1 cellular context compared by ENCODE assay signal in the genomic region with DNA sequence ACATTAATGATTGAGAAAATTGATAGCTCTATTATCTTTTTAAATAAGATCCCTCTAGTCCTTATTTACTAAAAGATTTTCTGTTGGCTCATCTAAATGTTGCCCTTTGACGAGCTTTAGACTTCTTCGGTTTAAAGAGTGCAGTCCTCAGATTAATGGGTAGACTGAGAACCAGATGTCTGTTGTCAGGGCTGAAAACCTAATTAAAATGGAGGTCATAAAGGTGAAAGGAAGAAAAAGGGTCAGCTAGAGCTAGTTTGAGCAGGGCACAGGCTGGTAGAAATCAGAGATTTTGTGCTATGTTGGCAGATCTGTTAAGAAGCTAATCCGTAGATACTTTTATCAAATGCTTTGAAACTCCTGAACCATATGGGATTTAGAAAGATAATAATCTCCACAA.
TF ChIP-seq lines count a peak whose summit lies in the region.

No MANE protein-coding gene starts in this region.

TF ChIP-seq in GM23338, 12 proteins besides CTCF, POLR2A, EP300 and RAD21 (continued from another document):
- TF ChIP-seq JUNB (IDR thresholded peaks at IDR 0.05; ENCODE audit: unreplicated experiment) (no peak), EZH2phosphoT487 (IDR thresholded peaks at IDR 0.05; ENCODE audit: unreplicated experiment) (no peak), EZH2 (IDR thresholded peaks at IDR 0.05; ENCODE audit: low read depth, unreplicated experiment) (no peak)
- TF ChIP-seq, protein P1, sequence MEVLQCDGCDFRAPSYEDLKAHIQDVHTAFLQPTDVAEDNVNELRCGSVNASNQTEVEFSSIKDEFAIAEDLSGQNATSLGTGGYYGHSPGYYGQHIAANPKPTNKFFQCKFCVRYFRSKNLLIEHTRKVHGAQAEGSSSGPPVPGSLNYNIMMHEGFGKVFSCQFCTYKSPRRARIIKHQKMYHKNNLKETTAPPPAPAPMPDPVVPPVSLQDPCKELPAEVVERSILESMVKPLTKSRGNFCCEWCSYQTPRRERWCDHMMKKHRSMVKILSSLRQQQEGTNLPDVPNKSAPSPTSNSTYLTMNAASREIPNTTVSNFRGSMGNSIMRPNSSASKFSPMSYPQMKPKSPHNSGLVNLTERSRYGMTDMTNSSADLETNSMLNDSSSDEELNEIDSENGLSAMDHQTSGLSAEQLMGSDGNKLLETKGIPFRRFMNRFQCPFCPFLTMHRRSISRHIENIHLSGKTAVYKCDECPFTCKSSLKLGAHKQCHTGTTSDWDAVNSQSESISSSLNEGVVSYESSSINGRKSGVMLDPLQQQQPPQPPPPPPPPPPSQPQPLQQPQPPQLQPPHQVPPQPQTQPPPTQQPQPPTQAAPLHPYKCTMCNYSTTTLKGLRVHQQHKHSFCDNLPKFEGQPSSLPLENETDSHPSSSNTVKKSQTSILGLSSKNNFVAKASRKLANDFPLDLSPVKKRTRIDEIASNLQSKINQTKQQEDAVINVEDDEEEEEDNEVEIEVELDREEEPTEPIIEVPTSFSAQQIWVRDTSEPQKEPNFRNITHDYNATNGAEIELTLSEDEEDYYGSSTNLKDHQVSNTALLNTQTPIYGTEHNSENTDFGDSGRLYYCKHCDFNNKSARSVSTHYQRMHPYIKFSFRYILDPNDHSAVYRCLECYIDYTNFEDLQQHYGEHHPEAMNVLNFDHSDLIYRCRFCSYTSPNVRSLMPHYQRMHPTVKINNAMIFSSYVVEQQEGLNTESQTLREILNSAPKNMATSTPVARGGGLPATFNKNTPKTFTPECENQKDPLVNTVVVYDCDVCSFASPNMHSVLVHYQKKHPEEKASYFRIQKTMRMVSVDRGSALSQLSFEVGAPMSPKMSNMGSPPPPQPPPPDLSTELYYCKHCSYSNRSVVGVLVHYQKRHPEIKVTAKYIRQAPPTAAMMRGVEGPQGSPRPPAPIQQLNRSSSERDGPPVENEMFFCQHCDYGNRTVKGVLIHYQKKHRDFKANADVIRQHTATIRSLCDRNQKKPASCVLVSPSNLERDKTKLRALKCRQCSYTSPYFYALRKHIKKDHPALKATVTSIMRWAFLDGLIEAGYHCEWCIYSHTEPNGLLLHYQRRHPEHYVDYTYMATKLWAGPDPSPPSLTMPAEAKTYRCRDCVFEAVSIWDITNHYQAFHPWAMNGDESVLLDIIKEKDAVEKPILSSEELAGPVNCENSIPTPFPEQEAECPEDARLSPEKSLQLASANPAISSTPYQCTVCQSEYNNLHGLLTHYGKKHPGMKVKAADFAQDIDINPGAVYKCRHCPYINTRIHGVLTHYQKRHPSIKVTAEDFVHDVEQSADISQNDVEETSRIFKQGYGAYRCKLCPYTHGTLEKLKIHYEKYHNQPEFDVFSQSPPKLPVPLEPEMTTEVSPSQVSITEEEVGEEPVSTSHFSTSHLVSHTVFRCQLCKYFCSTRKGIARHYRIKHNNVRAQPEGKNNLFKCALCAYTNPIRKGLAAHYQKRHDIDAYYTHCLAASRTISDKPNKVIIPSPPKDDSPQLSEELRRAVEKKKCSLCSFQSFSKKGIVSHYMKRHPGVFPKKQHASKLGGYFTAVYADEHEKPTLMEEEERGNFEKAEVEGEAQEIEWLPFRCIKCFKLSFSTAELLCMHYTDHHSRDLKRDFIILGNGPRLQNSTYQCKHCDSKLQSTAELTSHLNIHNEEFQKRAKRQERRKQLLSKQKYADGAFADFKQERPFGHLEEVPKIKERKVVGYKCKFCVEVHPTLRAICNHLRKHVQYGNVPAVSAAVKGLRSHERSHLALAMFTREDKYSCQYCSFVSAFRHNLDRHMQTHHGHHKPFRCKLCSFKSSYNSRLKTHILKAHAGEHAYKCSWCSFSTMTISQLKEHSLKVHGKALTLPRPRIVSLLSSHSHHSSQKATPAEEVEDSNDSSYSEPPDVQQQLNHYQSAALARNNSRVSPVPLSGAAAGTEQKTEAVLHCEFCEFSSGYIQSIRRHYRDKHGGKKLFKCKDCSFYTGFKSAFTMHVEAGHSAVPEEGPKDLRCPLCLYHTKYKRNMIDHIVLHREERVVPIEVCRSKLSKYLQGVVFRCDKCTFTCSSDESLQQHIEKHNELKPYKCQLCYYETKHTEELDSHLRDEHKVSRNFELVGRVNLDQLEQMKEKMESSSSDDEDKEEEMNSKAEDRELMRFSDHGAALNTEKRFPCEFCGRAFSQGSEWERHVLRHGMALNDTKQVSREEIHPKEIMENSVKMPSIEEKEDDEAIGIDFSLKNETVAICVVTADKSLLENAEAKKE (CRISPR knock-in tag; IDR thresholded peaks at IDR 0.05) = no peak
